Comparison of ENCODE assay signal across 28 cellular contexts in genomic region chr2:238911376-238912227, GRCh38.
DNase-seq lines count a peak whose midpoint lies in the region; ATAC-seq, FAIRE-seq and TF ChIP-seq lines count a peak whose summit lies in the region.
"Had no signal": no experiment of that assay in that cellular context is flagged by ENCODE, and none has a peak within 500 bp of the region (broad histone marks: within the 10 kb centered on the region; RNA-seq: fewer than 3 reads in every experiment).

No MANE protein-coding gene starts in this region.

- no peaks in the 10 kb centered on the region for H3K27me3 ChIP-seq in GM23248 (replicated peaks; ENCODE audit: insufficient read depth)
- peaks cover 9 to 41% of the 10 kb centered on the region in 2 experiments for H3K27me3 ChIP-seq in HepG2 (ENCODE audit: control insufficient read depth in 1 of 2, insufficient read depth in 2 of 2, low read length in 2 of 2)
- peaks cover 0 to 21% (median 0%) of the 10 kb centered on the region in 3 donors for H3K27me3 ChIP-seq in stomach
- H3K27me3 ChIP-seq: breast epithelium, sigmoid colon, SJSA1 had no signal

- peaks cover 89% of the 10 kb centered on the region for H3F3A ChIP-seq in GM23248 (ENCODE audit: insufficient read depth)

- H3K4me1 ChIP-seq in GM23248 (ENCODE audit: insufficient read depth), result peaks cover 36% of the 10 kb centered on the region
- peaks cover 9% of the 10 kb centered on the region for H3K4me1 ChIP-seq in HepG2 (ENCODE audit: insufficient read depth, low read length)
- peaks cover 0 to 13% (median 2%) of the 10 kb centered on the region in 4 donors for H3K4me1 ChIP-seq in stomach
- H3K4me1 ChIP-seq: breast epithelium, psoas muscle had no signal

- H3K36me3 ChIP-seq in GM23248 (ENCODE audit: low read depth) (peaks cover 38% of the 10 kb centered on the region), HepG2 (replicated peaks in 1 of 2; ENCODE audit: control insufficient read depth in 1 of 2, insufficient read depth in 2 of 2, low read length in 2 of 2) (no peaks in the 10 kb centered on the region), stomach (peaks cover 0 to 11% (median 0%) of the 10 kb centered on the region in 4 donors)
- H3K36me3 ChIP-seq: breast epithelium had no signal

- no peak for TF ChIP-seq POLR2A in HepG2 (IDR thresholded peaks at IDR 0.05; ENCODE audit: insufficient read depth in 1 of 2, low read depth in 2 of 2, low read length in 2 of 2)
- TF ChIP-seq POLR2A in GM12891 (IDR thresholded peaks at IDR 0.05; ENCODE audit: low read depth, low read length), result no peak
- TF ChIP-seq POLR2A in stomach (IDR thresholded peaks at IDR 0.05), result no peak

- H4K20me1 ChIP-seq in GM23248 (ENCODE audit: insufficient read depth) (peaks cover 8% of the 10 kb centered on the region; the same call in 1 of the 2 replicates), HepG2 (ENCODE audit: insufficient read depth, low read length) (no peaks in the 10 kb centered on the region; the same call in 1 of the 2 replicates)

- 58 to 64% methylated on average over 19 to 21 of the region's 21 CpGs for WGBS in GM23248 (ENCODE audit: low coverage in 1 of 2, low lambda C conversion rate in 2 of 2, missing lambda C conversion rate in 2 of 2), 2 experiments
- WGBS in HepG2 (ENCODE audit: low lambda C conversion rate), result 59% methylated on average over 15 of the region's 21 CpGs
- 77 to 92% (median 89%) methylated on average over 15 to 21 of the region's 21 CpGs for WGBS in stomach, 5 donors

- CTCF ChIA-PET in RWPE1 (lab: Yijun Ruan, JAX) (no interaction called here), HepG2 (lab: Yijun Ruan, JAX; ENCODE audit: low intra/inter-chr PET ratio, low total read pairs) (no interaction called here)

- H3K4me3 ChIP-seq in GM23248, result no peak overlapping the region
- H3K4me3 ChIP-seq in HepG2 (replicated peaks in 1 of 3; ENCODE audit: insufficient read depth in 1 of 3, low read depth in 2 of 3, low read length in 3 of 3), result no peak overlapping the region
- H3K4me3 ChIP-seq in stomach, result no peak overlapping the region
- H3K4me3 ChIP-seq: breast epithelium, psoas muscle, sigmoid colon, SJSA1 had no signal

- no peaks in the 10 kb centered on the region for H3K9me2 ChIP-seq in GM23248 (ENCODE audit: insufficient read depth)

- no TSS peak for BruUV-seq in HepG2 (replicated peaks; lab: Mats Ljungman, UMichigan)

- DNase-seq in GM23248, result peak; percentile 35
- DNase-seq in RWPE1 (ENCODE audit: low spot score), result no peak
- no peak for DNase-seq in HepG2 (ENCODE audit: low spot score)
- peak; percentile 38 for DNase-seq in posterior vena cava (ENCODE audit: low spot score)
- DNase-seq in GM12891 (ENCODE audit: insufficient read length, low spot score), result no peak
- DNase-seq in stomach, result no peak
- DNase-seq: activated CD4-positive, alpha-beta T cell treated with anti-CD3 and anti-CD28 coated beads for 36 hours; activated naive CD8-positive, alpha-beta T cell treated with anti-CD3 and anti-CD28 coated beads for 36 hours; activated T-cell treated with anti-CD3 and anti-CD28 coated beads for 4 hours; anterior cingulate cortex; CD4-positive, alpha-beta memory T cell; DND-41; effector CD8-positive, alpha-beta T cell; GF-D8; NCI-H1048; NCI-H446 treated with DMSO at 0.1 percent for 48 hours; NCI-H82; psoas muscle; stimulated activated CD4-positive, alpha-beta T cell treated with anti-CD3 and anti-CD28 coated beads, Interleukin-4, amount 100 ng/mL, for 24 hours; T-helper 9 cell had no signal

- ATAC-seq in HepG2 (no peak), HG02571 (IDR thresholded peaks at IDR 0.05; ENCODE audit: unreplicated experiment) (no peak)
- ATAC-seq: activated CD4-positive, alpha-beta T cell treated with anti-CD3 and anti-CD28 coated beads for 36 hours; left lobe of liver; psoas muscle had no signal

- peaks cover 67% of the 10 kb centered on the region for H3K79me2 ChIP-seq in GM23248 (ENCODE audit: insufficient read depth)
- no peaks in the 10 kb centered on the region for H3K79me2 ChIP-seq in HepG2 (ENCODE audit: insufficient read depth, low read length)

- intact Hi-C loops in HepG2 (cut with micrococcal nuclease; ENCODE audit: unreplicated experiment), result no loop called here
- intact Hi-C loops in posterior vena cava (cut with DNase I), result no loop called here
- intact Hi-C loops in stomach (cut with DNase I; ENCODE audit: low total_unique reads), result no loop called here

- no peak for TF ChIP-seq RAD21 in HepG2 (CRISPR knock-in tag; IDR thresholded peaks at IDR 0.05)

- no peak for TF ChIP-seq EP300 in HepG2 (IDR thresholded peaks at IDR 0.05; ENCODE audit: low read depth in 2 of 2, low read length in 2 of 2)
- no peak for TF ChIP-seq EP300 in HepG2 (CRISPR knock-in tag; IDR thresholded peaks at IDR 0.05; ENCODE audit: borderline replicate concordance)
- no peak for TF ChIP-seq EP300 in stomach (IDR thresholded peaks at IDR 0.05)

- peak overlapping the region; percentile 35; the same call in 1 of the 2 replicates for H3K9ac ChIP-seq in GM23248
- H3K9ac ChIP-seq in HepG2 (ENCODE audit: insufficient read depth, low read depth, low read length), result no peak overlapping the region

- H3K9me3 ChIP-seq in GM23248 (ENCODE audit: low read depth) (no peaks in the 10 kb centered on the region), HepG2 (ENCODE audit: low read length) (no peaks in the 10 kb centered on the region), stomach (no peaks in the 10 kb centered on the region)
- H3K9me3 ChIP-seq: psoas muscle had no signal

- TF ChIP-seq CTCF in RWPE1 (conservative IDR thresholded peaks at IDR 0.05; ENCODE audit: low read depth) (no peak), HepG2 (CRISPR knock-in tag; IDR thresholded peaks at IDR 0.05) (no peak), stomach (IDR thresholded peaks at IDR 0.05) (no peak)

- in situ Hi-C loops in GM23248 (cut with MboI) (no loop called here), HepG2 (cut with HindIII; ENCODE audit: extremely low pct_ligation_motif_present, low pct_unique_long_range_greater_than_20kb) (no loop called here)

- POLR2A ChIA-PET in RWPE1 (lab: Yijun Ruan, JAX; ENCODE audit: low non-redundant PET) (no interaction called here), HepG2 (lab: Yijun Ruan, JAX) (no interaction called here)

- no peak overlapping the region for H2AFZ ChIP-seq in GM23248
- H2AFZ ChIP-seq in HepG2 (ENCODE audit: low read length), result no peak overlapping the region

- FAIRE-seq in HepG2 (lab: Jason Lieb, UNC) (peak; percentile 23), GM12891 (lab: Jason Lieb, UNC) (no peak)
- FAIRE-seq: colon, D721Med, H54 had no signal

- H3K4me2 ChIP-seq in GM23248 (ENCODE audit: unreplicated experiment), result no peak overlapping the region
- H3K4me2 ChIP-seq in HepG2 (ENCODE audit: low read depth, low read length), result no peak overlapping the region

- H3K27ac ChIP-seq in GM23248, result peak overlapping the region; percentile 77
- H3K27ac ChIP-seq in RWPE1, result peak overlapping the region; percentile 55
- H3K27ac ChIP-seq in HepG2 (ENCODE audit: extremely low read length, insufficient read depth, low read length), result no peak overlapping the region
- H3K27ac ChIP-seq in stomach, result no peak overlapping the region
- H3K27ac ChIP-seq: breast epithelium, psoas muscle, sigmoid colon, SJSA1 had no signal

TF ChIP-seq in HepG2, 621 proteins besides CTCF, POLR2A, EP300 and RAD21:
- TF ChIP-seq, protein P1, sequence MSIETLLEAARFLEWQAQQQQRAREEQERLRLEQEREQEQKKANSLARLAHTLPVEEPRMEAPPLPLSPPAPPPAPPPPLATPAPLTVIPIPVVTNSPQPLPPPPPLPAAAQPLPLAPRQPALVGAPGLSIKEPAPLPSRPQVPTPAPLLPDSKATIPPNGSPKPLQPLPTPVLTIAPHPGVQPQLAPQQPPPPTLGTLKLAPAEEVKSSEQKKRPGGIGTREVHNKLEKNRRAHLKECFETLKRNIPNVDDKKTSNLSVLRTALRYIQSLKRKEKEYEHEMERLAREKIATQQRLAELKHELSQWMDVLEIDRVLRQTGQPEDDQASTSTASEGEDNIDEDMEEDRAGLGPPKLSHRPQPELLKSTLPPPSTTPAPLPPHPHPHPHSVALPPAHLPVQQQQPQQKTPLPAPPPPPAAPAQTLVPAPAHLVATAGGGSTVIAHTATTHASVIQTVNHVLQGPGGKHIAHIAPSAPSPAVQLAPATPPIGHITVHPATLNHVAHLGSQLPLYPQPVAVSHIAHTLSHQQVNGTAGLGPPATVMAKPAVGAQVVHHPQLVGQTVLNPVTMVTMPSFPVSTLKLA (IDR thresholded peaks at IDR 0.05), result peak; percentile 92
- TF ChIP-seq ZNF3 (CRISPR knock-in tag; IDR thresholded peaks at IDR 0.05), result no peak
TF ChIP-seq in HepG2: peak in this region for 1.

TF ChIP-seq in GM12891, 5 proteins besides CTCF, POLR2A, EP300 and RAD21:
- TF ChIP-seq PAX5 (IDR thresholded peaks at IDR 0.05; ENCODE audit: insufficient read depth, low read length, severe bottlenecking) (no peak), TAF1 (IDR thresholded peaks at IDR 0.05; ENCODE audit: low read depth, low read length) (no peak), POU2F2 (IDR thresholded peaks at IDR 0.05; ENCODE audit: low read depth, low read length) (no peak), SPI1 (IDR thresholded peaks at IDR 0.05; ENCODE audit: low read depth, low read length) (no peak), POLR2AphosphoS5 (IDR thresholded peaks at IDR 0.05; ENCODE audit: low read depth, low read length) (no peak)

Comparison
In these comparisons a context has a peak if more than half of its experiments do, and no peak if none do; other contexts are left out.
1. DNase-seq: peak in GM23248 (single experiment) and posterior vena cava (single experiment); none in RWPE1 (single experiment), HepG2 (single experiment), GM12891 (single experiment) and stomach (single experiment).
2. H3K27ac ChIP-seq: peak in GM23248 (single experiment) and RWPE1 (single experiment); none in HepG2 (single experiment) and stomach (0 of 5).